In genomic region chr15:93072011-93072410, GRCh38 we compare ENCODE assay signal across 8 cellular contexts. TPM values are rescaled to one million over a fixed set of nuclear protein-coding genes. Genes with fewer than 3 reads are reported as not detected.
DNase-seq lines count a peak whose midpoint lies in the region; ATAC-seq, FAIRE-seq and TF ChIP-seq lines count a peak whose summit lies in the region.

No MANE protein-coding gene starts in this region.

- H3K36me3 ChIP-seq in HCT116 (ENCODE audit: control insufficient read depth in 1 of 2, insufficient read depth in 2 of 2, low read length in 2 of 2): no peaks in the 10 kb centered on the region
- H3K36me3 ChIP-seq in ascending aorta: no peaks in the 10 kb centered on the region
- no peaks in the 10 kb centered on the region for H3K36me3 ChIP-seq in spleen

- H4K20me1 ChIP-seq in HCT116 (ENCODE audit: insufficient read depth): no peaks in the 10 kb centered on the region

- H3K4me1 ChIP-seq in HCT116 (ENCODE audit: control insufficient read depth in 1 of 2, insufficient read depth in 2 of 2, low read length in 2 of 2): peaks cover 8 to 21% of the 10 kb centered on the region in 2 experiments
- peaks cover 6 to 28% of the 10 kb centered on the region in 2 donors for H3K4me1 ChIP-seq in ascending aorta
- peaks cover 3 to 26% (median 18%) of the 10 kb centered on the region in 6 donors for H3K4me1 ChIP-seq in spleen

- peak overlapping the region; percentile 64 for H3K9ac ChIP-seq in HCT116 (ENCODE audit: low read length)

- 1 to 5% (median 3%) methylated on average over 10 of the region's 10 CpGs for WGBS in spleen, 5 donors

- CTCF ChIA-PET in HCT116 (lab: Charles Lee): interaction anchor here (2.1 kb wide), 1 partner anchor 16 kb away, joined by 4 read pairs; no protein-coding TSS in a partner anchor

- no peak for ATAC-seq in HCT116

- H3K4me3 ChIP-seq in HCT116 (replicated peaks in 1 of 2; ENCODE audit: low read depth in 1 of 2, low read length in 2 of 2) (peak overlapping the region; percentile 63 to 79), ascending aorta (peak overlapping the region; percentile 81 to 91), iPS-18c (ENCODE audit: insufficient read depth, low read depth, low read length) (peak overlapping the region; percentile 94), spleen (peak overlapping the region; percentile 21 to 64 (median 38))

- peak overlapping the region; percentile 68 for H2AFZ ChIP-seq in HCT116 (ENCODE audit: low read depth, low read length, poor library complexity, severe bottlenecking)

- TF ChIP-seq CTCF in HCT116 (IDR thresholded peaks at IDR 0.05 in 2 of 3, conservative IDR thresholded peaks at IDR 0.05 in 1 of 3; ENCODE audit: borderline replicate concordance in 1 of 3, insufficient read depth in 1 of 3, low read depth in 2 of 3, low read length in 2 of 3) (no peak), ascending aorta (IDR thresholded peaks at IDR 0.05) (no peak), spleen (IDR thresholded peaks at IDR 0.05 in 8 of 11, conservative IDR thresholded peaks at IDR 0.05 in 3 of 11) (no peak)

- DNase-seq in HCT116 (ENCODE audit: low read depth, low spot score): no peak
- no peak for DNase-seq in ascending aorta (ENCODE audit: low spot score in 2 of 2)
- no peak for DNase-seq in spleen
- no peak for DNase-seq in ureter (ENCODE audit: low spot score)
- no peak for DNase-seq in ecto neural progenitor cell (ENCODE audit: low spot score)
- no peak for DNase-seq in T1000 (lab: John Stamatoyannopoulos, UW)
- no peak for DNase-seq in GM12892 (ENCODE audit: insufficient read length)

- no peaks in the 10 kb centered on the region for H3K79me2 ChIP-seq in HCT116 (ENCODE audit: insufficient read depth, low read length)

- peak overlapping the region; percentile 100 for H3K4me2 ChIP-seq in HCT116 (ENCODE audit: low read length)

- TF ChIP-seq POLR2A in HCT116 (IDR thresholded peaks at IDR 0.05; ENCODE audit: borderline replicate concordance, extremely low read depth, insufficient read depth, insufficient read length) (no peak), spleen (IDR thresholded peaks at IDR 0.05) (no peak), GM12892 (IDR thresholded peaks at IDR 0.05; ENCODE audit: low read depth, low read length) (no peak)

- H3K27me3 ChIP-seq in HCT116 (ENCODE audit: insufficient read depth, low read length): no peaks in the 10 kb centered on the region
- no peaks in the 10 kb centered on the region for H3K27me3 ChIP-seq in ascending aorta
- peaks cover 0 to 66% (median 31%) of the 10 kb centered on the region in 7 donors for H3K27me3 ChIP-seq in spleen (replicated peaks in 1 of 7)

- no peak for TF ChIP-seq RAD21 in HCT116 (IDR thresholded peaks at IDR 0.05; ENCODE audit: low read depth)

- POLR2A ChIA-PET in HCT116 (lab: Charles Lee): no interaction called here

- no peaks in the 10 kb centered on the region for H3K9me2 ChIP-seq in HCT116 (ENCODE audit: insufficient read depth)

- no peak overlapping the region; the same call in 1 of the 2 replicates for H3K27ac ChIP-seq in HCT116 (ENCODE audit: low read depth, low read length)
- peak overlapping the region; percentile 84 to 86 for H3K27ac ChIP-seq in ascending aorta
- H3K27ac ChIP-seq in spleen: peak overlapping the region in 2 of 8 donors; percentile 4 to 26

- RAD21 ChIA-PET in HCT116 (lab: Charles Lee; ENCODE audit: low non-redundant PET in 1 of 2, low total read pairs in 2 of 2, uncharacterized antibody in 2 of 2, unreplicated experiment in 2 of 2): no interaction called here

- no TSS peak for BruUV-seq in HCT116 (replicated peaks; lab: Mats Ljungman, UMichigan)

- intact Hi-C loops in HCT116 (cut with micrococcal nuclease) (no loop called here), ascending aorta (cut with DNase I) (loop anchor here (5.0 to 10.0 kb wide), 3 partner anchors 245 to 1217 kb away; partner anchors contain the start of gene SLCO3A1), spleen (cut with DNase I; ENCODE audit: low total_unique reads) (no loop called here)

- no peak for FAIRE-seq in GM12892 (lab: Jason Lieb, UNC)

- no peaks in the 10 kb centered on the region for H3K9me3 ChIP-seq in HCT116 (ENCODE audit: control insufficient read depth in 1 of 2, insufficient read depth in 1 of 2, low read depth in 1 of 2, low read length in 2 of 2)
- no peaks in the 10 kb centered on the region for H3K9me3 ChIP-seq in ascending aorta
- peaks cover 3% of the 10 kb centered on the region for H3K9me3 ChIP-seq in iPS-18c (ENCODE audit: control insufficient read depth, insufficient read depth, low read length)
- H3K9me3 ChIP-seq in spleen: no peaks in the 10 kb centered on the region

TF ChIP-seq in HCT116, 20 proteins besides CTCF, POLR2A, EP300 and RAD21:
- no peak for TF ChIP-seq EZH2 (IDR thresholded peaks at IDR 0.05)
- no peak for TF ChIP-seq ATF3 (IDR thresholded peaks at IDR 0.05)
- TF ChIP-seq, protein P1, sequence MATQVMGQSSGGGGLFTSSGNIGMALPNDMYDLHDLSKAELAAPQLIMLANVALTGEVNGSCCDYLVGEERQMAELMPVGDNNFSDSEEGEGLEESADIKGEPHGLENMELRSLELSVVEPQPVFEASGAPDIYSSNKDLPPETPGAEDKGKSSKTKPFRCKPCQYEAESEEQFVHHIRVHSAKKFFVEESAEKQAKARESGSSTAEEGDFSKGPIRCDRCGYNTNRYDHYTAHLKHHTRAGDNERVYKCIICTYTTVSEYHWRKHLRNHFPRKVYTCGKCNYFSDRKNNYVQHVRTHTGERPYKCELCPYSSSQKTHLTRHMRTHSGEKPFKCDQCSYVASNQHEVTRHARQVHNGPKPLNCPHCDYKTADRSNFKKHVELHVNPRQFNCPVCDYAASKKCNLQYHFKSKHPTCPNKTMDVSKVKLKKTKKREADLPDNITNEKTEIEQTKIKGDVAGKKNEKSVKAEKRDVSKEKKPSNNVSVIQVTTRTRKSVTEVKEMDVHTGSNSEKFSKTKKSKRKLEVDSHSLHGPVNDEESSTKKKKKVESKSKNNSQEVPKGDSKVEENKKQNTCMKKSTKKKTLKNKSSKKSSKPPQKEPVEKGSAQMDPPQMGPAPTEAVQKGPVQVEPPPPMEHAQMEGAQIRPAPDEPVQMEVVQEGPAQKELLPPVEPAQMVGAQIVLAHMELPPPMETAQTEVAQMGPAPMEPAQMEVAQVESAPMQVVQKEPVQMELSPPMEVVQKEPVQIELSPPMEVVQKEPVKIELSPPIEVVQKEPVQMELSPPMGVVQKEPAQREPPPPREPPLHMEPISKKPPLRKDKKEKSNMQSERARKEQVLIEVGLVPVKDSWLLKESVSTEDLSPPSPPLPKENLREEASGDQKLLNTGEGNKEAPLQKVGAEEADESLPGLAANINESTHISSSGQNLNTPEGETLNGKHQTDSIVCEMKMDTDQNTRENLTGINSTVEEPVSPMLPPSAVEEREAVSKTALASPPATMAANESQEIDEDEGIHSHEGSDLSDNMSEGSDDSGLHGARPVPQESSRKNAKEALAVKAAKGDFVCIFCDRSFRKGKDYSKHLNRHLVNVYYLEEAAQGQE (IDR thresholded peaks at IDR 0.05; ENCODE audit: low read depth): no peak
- TF ChIP-seq JUND (IDR thresholded peaks at IDR 0.05): no peak
- TF ChIP-seq ZNF274 (IDR thresholded peaks at IDR 0.05; ENCODE audit: low read depth, low read length): no peak
- TF ChIP-seq, protein P2, sequence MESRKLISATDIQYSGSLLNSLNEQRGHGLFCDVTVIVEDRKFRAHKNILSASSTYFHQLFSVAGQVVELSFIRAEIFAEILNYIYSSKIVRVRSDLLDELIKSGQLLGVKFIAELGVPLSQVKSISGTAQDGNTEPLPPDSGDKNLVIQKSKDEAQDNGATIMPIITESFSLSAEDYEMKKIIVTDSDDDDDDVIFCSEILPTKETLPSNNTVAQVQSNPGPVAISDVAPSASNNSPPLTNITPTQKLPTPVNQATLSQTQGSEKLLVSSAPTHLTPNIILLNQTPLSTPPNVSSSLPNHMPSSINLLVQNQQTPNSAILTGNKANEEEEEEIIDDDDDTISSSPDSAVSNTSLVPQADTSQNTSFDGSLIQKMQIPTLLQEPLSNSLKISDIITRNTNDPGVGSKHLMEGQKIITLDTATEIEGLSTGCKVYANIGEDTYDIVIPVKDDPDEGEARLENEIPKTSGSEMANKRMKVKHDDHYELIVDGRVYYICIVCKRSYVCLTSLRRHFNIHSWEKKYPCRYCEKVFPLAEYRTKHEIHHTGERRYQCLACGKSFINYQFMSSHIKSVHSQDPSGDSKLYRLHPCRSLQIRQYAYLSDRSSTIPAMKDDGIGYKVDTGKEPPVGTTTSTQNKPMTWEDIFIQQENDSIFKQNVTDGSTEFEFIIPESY (IDR thresholded peaks at IDR 0.05; ENCODE audit: extremely low read depth, insufficient replicate concordance, low read length): no peak
- no peak for TF ChIP-seq YY1 (IDR thresholded peaks at IDR 0.05; ENCODE audit: extremely low read depth, insufficient replicate concordance, low read depth, low read length)
- TF ChIP-seq EZH2phosphoT487 (IDR thresholded peaks at IDR 0.05; ENCODE audit: borderline replicate concordance): no peak
- no peak for TF ChIP-seq EGR1 (IDR thresholded peaks at IDR 0.05; ENCODE audit: low read depth)
- no peak for TF ChIP-seq ZFX (IDR thresholded peaks at IDR 0.05)
- no peak for TF ChIP-seq SP1 (IDR thresholded peaks at IDR 0.05; ENCODE audit: low read depth)

RNA-seq across cellular contexts. Expression of gene RGMA, which starts 17.0 kb away (rescaled TPM):
- total RNA-seq in HCT116 (2021; ENCODE audit: unreplicated experiment): 5.5 TPM
- 2.7 and 3.4 TPM in 2 replicates for polyA plus RNA-seq in HCT116 (2012)
- total RNA-seq in ascending aorta: 76.7 TPM
- 1 to 10 TPM in 5 of 7 donors, under 1 TPM in 2; 0.37 to 3.1 (median 1.1) TPM for total RNA-seq in spleen
- 1 to 10 TPM in 2 of 3 donors, under 1 TPM in 1; 0.59 to 2.6 (median 2.0) TPM for polyA plus RNA-seq in spleen
- total RNA-seq in ureter: 6.4 TPM
- polyA plus RNA-seq in GM12892 (2012; ENCODE audit: missing spikeins): 0.02 TPM

Comparison
In these comparisons a context has a peak if more than half of its experiments do, and no peak if none do; other contexts are left out.
1. H3K4me3 ChIP-seq: peak in every context shown above with its lines; median percentile 94 in iPS-18c; 86 in ascending aorta; 71 in HCT116; 38 in spleen.
2. RNA of gene RGMA, which starts 17.0 kb away (total RNA-seq): 76.7 TPM in ascending aorta (single experiment); 6.4 TPM in ureter (single experiment), 5.5 TPM in HCT116 (single experiment) and 0.37 to 3.1 TPM in spleen; every median in the first group is over 10 times any median in the second.